In genomic region chr6:139748353-139749146, GRCh38 we compare ENCODE assay signal across 13 cellular contexts.
DNase-seq lines count a peak whose midpoint lies in the region; ATAC-seq and TF ChIP-seq lines count a peak whose summit lies in the region.
"Had no signal": no experiment of that assay in that cellular context is flagged by ENCODE, and none has a peak within 500 bp of the region (broad histone marks: within the 10 kb centered on the region; RNA-seq: fewer than 3 reads in every experiment).

No MANE protein-coding gene starts in this region.

- H3K4me3 ChIP-seq in fibroblast of the aortic adventitia (ENCODE audit: low read depth, low read length) (no peak overlapping the region), mucosa of descending colon (no peak overlapping the region)

- ATAC-seq in mucosa of descending colon (peak; percentile 90), HG03521 (IDR thresholded peaks at IDR 0.05; ENCODE audit: unreplicated experiment) (no peak), GM21825 (IDR thresholded peaks at IDR 0.05; ENCODE audit: unreplicated experiment) (no peak)
- ATAC-seq in activated naive CD4-positive, alpha-beta T cell treated with anti-CD3 and anti-CD28 coated beads, Interleukin-2, amount 50 U/mL, for 72 hours = no peak

- H3K27ac Mint-ChIP-seq in activated naive CD4-positive, alpha-beta T cell treated with anti-CD3 and anti-CD28 coated beads, Interleukin-2, amount 50 U/mL, for 72 hours = no peak overlapping the region

- TF ChIP-seq CTCF in fibroblast of the aortic adventitia (IDR thresholded peaks at IDR 0.05; ENCODE audit: insufficient read depth, low read length) (no peak), mucosa of descending colon (IDR thresholded peaks at IDR 0.05) (no peak)

- no peaks in the 10 kb centered on the region for H3K9me3 ChIP-seq in mucosa of descending colon

- intact Hi-C loops in mucosa of descending colon (cut with DNase I, micrococcal nuclease) = no loop called here

- no peaks in the 10 kb centered on the region for H3K4me1 ChIP-seq in mucosa of descending colon (ENCODE audit: low read depth)

- H3K36me3 Mint-ChIP-seq in activated naive CD4-positive, alpha-beta T cell treated with anti-CD3 and anti-CD28 coated beads, Interleukin-2, amount 50 U/mL, for 72 hours = no peaks in the 10 kb centered on the region

- in situ Hi-C loops in G401 (cut with HindIII; ENCODE audit: low sequenced_read_pairs) = no loop called here

- no peaks in the 10 kb centered on the region for H3K36me3 ChIP-seq in mucosa of descending colon (ENCODE audit: low read depth)

- no peaks in the 10 kb centered on the region for H3K9me3 Mint-ChIP-seq in activated naive CD4-positive, alpha-beta T cell treated with anti-CD3 and anti-CD28 coated beads, Interleukin-2, amount 50 U/mL, for 72 hours

- DNase-seq in CMK (ENCODE audit: low read depth) = peak; percentile 51
- DNase-seq in OCI-M1 (lab: John Stamatoyannopoulos, UW) = peak; percentile 94
- DNase-seq in fibroblast of the aortic adventitia (ENCODE audit: low read depth) = peak; percentile 86
- peak in 1 of 3 donors; percentile 30 for DNase-seq in mucosa of descending colon
- no peak for DNase-seq in G401 (ENCODE audit: low spot score)
- no peak for DNase-seq in activated naive CD4-positive, alpha-beta T cell treated with anti-CD3 and anti-CD28 coated beads, Interleukin-2, amount 50 U/mL, for 72 hours (ENCODE audit: low spot score in 2 of 2)
- DNase-seq: activated T-cell treated with anti-CD3 and anti-CD28 coated beads, Interleukin-2, amount 50 U/mL, for 48 hours; aorta; Karpas-422; NCI-H2107; stimulated activated CD4-positive, alpha-beta T cell treated with anti-CD3 and anti-CD28 coated beads, Interleukin-1b, Interleukin-23, amount 100 ng/mL, for 48 hours had no signal

Comparison
In these comparisons a context has a peak if more than half of its experiments do, and no peak if none do; other contexts are left out.
1. DNase-seq: peak in CMK (single experiment), OCI-M1 (single experiment) and fibroblast of the aortic adventitia (single experiment); none in G401 (single experiment) and activated naive CD4-positive, alpha-beta T cell treated with anti-CD3 and anti-CD28 coated beads, Interleukin-2, amount 50 U/mL, for 72 hours (0 of 2).